1 cellular context compared by ENCODE assay signal in the genomic region with DNA sequence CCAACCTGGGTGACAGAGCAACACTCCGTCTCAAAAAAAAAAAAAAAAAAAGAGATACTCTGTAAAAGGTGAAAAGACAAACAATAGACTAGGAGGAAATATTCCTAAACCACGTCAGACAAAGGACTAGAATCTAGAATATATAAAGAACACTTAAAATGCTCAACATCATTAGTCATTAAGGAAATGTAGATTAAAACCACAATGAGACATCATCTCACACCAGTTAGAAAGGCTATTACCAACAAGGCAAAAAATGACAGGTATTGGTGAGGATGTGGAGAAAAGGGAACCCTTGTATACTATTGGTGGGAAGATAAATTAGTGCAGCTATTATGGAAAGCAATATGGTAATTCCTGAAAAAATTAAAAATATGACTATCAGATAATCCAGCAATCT.
TF ChIP-seq lines count a peak whose summit lies in the region.

No MANE protein-coding gene starts in this region.

TF ChIP-seq in WTC11, 78 proteins besides CTCF, POLR2A, EP300 and RAD21 (continued from another document):
- no peak for TF ChIP-seq CREM (CRISPR knock-in tag; IDR thresholded peaks at IDR 0.05)
- TF ChIP-seq, protein P1, sequence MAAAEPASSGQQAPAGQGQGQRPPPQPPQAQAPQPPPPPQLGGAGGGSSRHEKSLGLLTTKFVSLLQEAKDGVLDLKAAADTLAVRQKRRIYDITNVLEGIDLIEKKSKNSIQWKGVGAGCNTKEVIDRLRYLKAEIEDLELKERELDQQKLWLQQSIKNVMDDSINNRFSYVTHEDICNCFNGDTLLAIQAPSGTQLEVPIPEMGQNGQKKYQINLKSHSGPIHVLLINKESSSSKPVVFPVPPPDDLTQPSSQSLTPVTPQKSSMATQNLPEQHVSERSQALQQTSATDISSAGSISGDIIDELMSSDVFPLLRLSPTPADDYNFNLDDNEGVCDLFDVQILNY (CRISPR knock-in tag; IDR thresholded peaks at IDR 0.05) = no peak
- TF ChIP-seq, protein P2, sequence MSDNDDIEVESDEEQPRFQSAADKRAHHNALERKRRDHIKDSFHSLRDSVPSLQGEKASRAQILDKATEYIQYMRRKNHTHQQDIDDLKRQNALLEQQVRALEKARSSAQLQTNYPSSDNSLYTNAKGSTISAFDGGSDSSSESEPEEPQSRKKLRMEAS (CRISPR knock-in tag; IDR thresholded peaks at IDR 0.05) = no peak
- TF ChIP-seq SMAD4 (CRISPR knock-in tag; IDR thresholded peaks at IDR 0.05) = no peak
- no peak for TF ChIP-seq SP1 (CRISPR knock-in tag; conservative IDR thresholded peaks at IDR 0.05)
- TF ChIP-seq, protein P3, sequence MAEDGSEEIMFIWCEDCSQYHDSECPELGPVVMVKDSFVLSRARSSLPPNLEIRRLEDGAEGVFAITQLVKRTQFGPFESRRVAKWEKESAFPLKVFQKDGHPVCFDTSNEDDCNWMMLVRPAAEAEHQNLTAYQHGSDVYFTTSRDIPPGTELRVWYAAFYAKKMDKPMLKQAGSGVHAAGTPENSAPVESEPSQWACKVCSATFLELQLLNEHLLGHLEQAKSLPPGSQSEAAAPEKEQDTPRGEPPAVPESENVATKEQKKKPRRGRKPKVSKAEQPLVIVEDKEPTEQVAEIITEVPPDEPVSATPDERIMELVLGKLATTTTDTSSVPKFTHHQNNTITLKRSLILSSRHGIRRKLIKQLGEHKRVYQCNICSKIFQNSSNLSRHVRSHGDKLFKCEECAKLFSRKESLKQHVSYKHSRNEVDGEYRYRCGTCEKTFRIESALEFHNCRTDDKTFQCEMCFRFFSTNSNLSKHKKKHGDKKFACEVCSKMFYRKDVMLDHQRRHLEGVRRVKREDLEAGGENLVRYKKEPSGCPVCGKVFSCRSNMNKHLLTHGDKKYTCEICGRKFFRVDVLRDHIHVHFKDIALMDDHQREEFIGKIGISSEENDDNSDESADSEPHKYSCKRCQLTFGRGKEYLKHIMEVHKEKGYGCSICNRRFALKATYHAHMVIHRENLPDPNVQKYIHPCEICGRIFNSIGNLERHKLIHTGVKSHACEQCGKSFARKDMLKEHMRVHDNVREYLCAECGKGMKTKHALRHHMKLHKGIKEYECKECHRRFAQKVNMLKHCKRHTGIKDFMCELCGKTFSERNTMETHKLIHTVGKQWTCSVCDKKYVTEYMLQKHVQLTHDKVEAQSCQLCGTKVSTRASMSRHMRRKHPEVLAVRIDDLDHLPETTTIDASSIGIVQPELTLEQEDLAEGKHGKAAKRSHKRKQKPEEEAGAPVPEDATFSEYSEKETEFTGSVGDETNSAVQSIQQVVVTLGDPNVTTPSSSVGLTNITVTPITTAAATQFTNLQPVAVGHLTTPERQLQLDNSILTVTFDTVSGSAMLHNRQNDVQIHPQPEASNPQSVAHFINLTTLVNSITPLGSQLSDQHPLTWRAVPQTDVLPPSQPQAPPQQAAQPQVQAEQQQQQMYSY (CRISPR knock-in tag; IDR thresholded peaks at IDR 0.05) = no peak
